19 cellular contexts compared by ENCODE assay signal in the genomic region with DNA sequence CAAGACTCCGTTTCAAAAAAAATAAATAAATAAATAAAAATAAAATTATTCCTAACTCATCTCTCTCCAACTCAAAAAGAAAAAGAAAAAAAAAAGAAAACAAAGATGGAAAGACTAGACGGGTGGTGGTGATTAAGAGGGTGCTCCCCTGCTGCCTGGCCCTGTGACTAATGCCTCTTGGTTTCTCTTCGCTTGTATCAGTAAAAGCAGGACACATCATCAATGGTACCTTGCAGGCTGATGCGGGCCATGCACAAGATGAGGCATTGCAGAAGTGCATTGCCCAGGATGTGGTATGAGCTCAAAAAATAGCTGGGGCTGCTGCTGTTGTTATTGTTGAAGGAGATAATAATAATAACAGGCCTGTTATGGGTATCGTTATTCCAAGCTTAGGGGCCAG. TPM values are rescaled to one million over a fixed set of nuclear protein-coding genes. Genes with fewer than 3 reads are reported as not detected.
DNase-seq lines count a peak whose midpoint lies in the region; ATAC-seq, FAIRE-seq and TF ChIP-seq lines count a peak whose summit lies in the region.
"Had no signal": no experiment of that assay in that cellular context is flagged by ENCODE, and none has a peak within 500 bp of the region (broad histone marks: within the 10 kb centered on the region; RNA-seq: fewer than 3 reads in every experiment).

No MANE protein-coding gene starts in this region.

- H3K79me2 ChIP-seq in SK-N-SH (ENCODE audit: insufficient read depth) (no peaks in the 10 kb centered on the region), HepG2 (ENCODE audit: insufficient read depth, low read length) (no peaks in the 10 kb centered on the region)
- H3K79me2 ChIP-seq: parathyroid adenoma had no signal

- H3K9me2 ChIP-seq in SK-N-SH, result no peaks in the 10 kb centered on the region

- no peak for TF ChIP-seq EP300 in SK-N-SH (IDR thresholded peaks at IDR 0.05; ENCODE audit: borderline replicate concordance in 1 of 2, low read depth in 1 of 2, low read length in 1 of 2)
- no peak for TF ChIP-seq EP300 in HepG2 (IDR thresholded peaks at IDR 0.05; ENCODE audit: low read depth in 2 of 2, low read length in 2 of 2)
- no peak for TF ChIP-seq EP300 in HepG2 (CRISPR knock-in tag; IDR thresholded peaks at IDR 0.05; ENCODE audit: borderline replicate concordance)

- TF ChIP-seq RAD21 in SK-N-SH (IDR thresholded peaks at IDR 0.05; ENCODE audit: low read length), result no peak
- TF ChIP-seq RAD21 in HepG2 (CRISPR knock-in tag; IDR thresholded peaks at IDR 0.05), result no peak

- H3K36me3 ChIP-seq in SK-N-SH (replicated peaks in 1 of 2; ENCODE audit: control insufficient read depth in 1 of 2, insufficient read depth in 2 of 2, low read length in 1 of 2), result no peaks in the 10 kb centered on the region
- H3K36me3 ChIP-seq in bronchial epithelial cell (ENCODE audit: control insufficient read depth, insufficient read depth, low read length), result no peaks in the 10 kb centered on the region
- no peaks in the 10 kb centered on the region for H3K36me3 ChIP-seq in HepG2 (replicated peaks in 1 of 2; ENCODE audit: control insufficient read depth in 1 of 2, insufficient read depth in 2 of 2, low read length in 2 of 2)
- H3K36me3 ChIP-seq: ascending aorta had no signal

- CTCF ChIA-PET in SK-N-SH (lab: Yijun Ruan, JAX) (interaction anchor here (1.4 kb wide), 1 partner anchor 19 kb away, joined by 3 read pairs; no protein-coding TSS in a partner anchor), HepG2 (lab: Yijun Ruan, JAX; ENCODE audit: low intra/inter-chr PET ratio, low total read pairs) (no interaction called here)

- BruUV-seq in HepG2 (replicated peaks; lab: Mats Ljungman, UMichigan), result no TSS peak

- H3K27ac ChIP-seq in SK-N-SH (ENCODE audit: low read depth in 2 of 2, low read length in 1 of 2) (no peak overlapping the region), HepG2 (ENCODE audit: extremely low read length, insufficient read depth, low read length) (no peak overlapping the region)
- H3K27ac ChIP-seq: ascending aorta, KMS-11, parathyroid adenoma had no signal

- in situ Hi-C loops in HepG2 (cut with HindIII; ENCODE audit: extremely low pct_ligation_motif_present, low pct_unique_long_range_greater_than_20kb), result loop anchor here (25.0 kb wide), 1 partner anchor 281 kb away; no protein-coding TSS in a partner anchor

- H2AFZ ChIP-seq in SK-N-SH (ENCODE audit: low read depth), result no peak overlapping the region
- H2AFZ ChIP-seq in HepG2 (ENCODE audit: low read length), result no peak overlapping the region
- H2AFZ ChIP-seq: parathyroid adenoma had no signal

- FAIRE-seq in bronchial epithelial cell (lab: Jason Lieb, UNC) (no peak), HepG2 (lab: Jason Lieb, UNC) (no peak)
- FAIRE-seq: urothelium cell line had no signal

- no peak for TF ChIP-seq POLR2A in HepG2 (IDR thresholded peaks at IDR 0.05; ENCODE audit: insufficient read depth in 1 of 2, low read depth in 2 of 2, low read length in 2 of 2)

- no peak overlapping the region for H3K9ac ChIP-seq in SK-N-SH
- H3K9ac ChIP-seq in HepG2 (ENCODE audit: insufficient read depth, low read depth, low read length), result no peak overlapping the region
- H3K9ac ChIP-seq: KMS-11, parathyroid adenoma had no signal

- H4K20me1 ChIP-seq in SK-N-SH (ENCODE audit: insufficient read depth) (no peaks in the 10 kb centered on the region), HepG2 (ENCODE audit: insufficient read depth, low read length) (no peaks in the 10 kb centered on the region)

- no peak overlapping the region for H3K4me2 ChIP-seq in SK-N-SH
- no peak overlapping the region for H3K4me2 ChIP-seq in HepG2 (ENCODE audit: low read depth, low read length)
- H3K4me2 ChIP-seq: KMS-11 had no signal

- no peaks in the 10 kb centered on the region for H3K4me1 ChIP-seq in SK-N-SH (ENCODE audit: control insufficient read depth in 1 of 2, insufficient read depth in 2 of 2, low read depth in 1 of 2, low read length in 1 of 2)
- no peaks in the 10 kb centered on the region for H3K4me1 ChIP-seq in HepG2 (ENCODE audit: insufficient read depth, low read length)
- H3K4me1 ChIP-seq: ascending aorta, parathyroid adenoma had no signal

- H3K9me3 ChIP-seq in SK-N-SH (no peaks in the 10 kb centered on the region), HepG2 (ENCODE audit: low read length) (peaks cover under 1% of the 10 kb centered on the region; the same call in 1 of the 2 replicates)
- H3K9me3 ChIP-seq: ascending aorta had no signal

- H3K27me3 ChIP-seq in SK-N-SH (ENCODE audit: insufficient read depth), result peaks cover 32% of the 10 kb centered on the region
- H3K27me3 ChIP-seq in bronchial epithelial cell (ENCODE audit: control insufficient read depth, insufficient read depth, low read length), result no peaks in the 10 kb centered on the region
- H3K27me3 ChIP-seq in HepG2 (ENCODE audit: control insufficient read depth in 1 of 2, insufficient read depth in 2 of 2, low read length in 2 of 2), result peaks cover 1 to 3% of the 10 kb centered on the region in 2 experiments; a peak in 3 of 5 replicates
- H3K27me3 ChIP-seq: ascending aorta had no signal

- ATAC-seq in SK-N-SH treated with all-trans-retinoic acid at 6 μM for 48 hours (peak; percentile 32; the same call in 2 of the 3 replicates), HepG2 (no peak)

- intact Hi-C loops in HepG2 (cut with micrococcal nuclease; ENCODE audit: unreplicated experiment), result no loop called here

- POLR2A ChIA-PET in SK-N-SH (lab: Yijun Ruan, JAX) (no interaction called here), HepG2 (lab: Yijun Ruan, JAX) (no interaction called here)

- 11% methylated on average over 5 of the region's 5 CpGs for WGBS in SK-N-SH (ENCODE audit: low lambda C conversion rate)
- 41% methylated on average over 5 of the region's 5 CpGs for WGBS in HepG2 (ENCODE audit: low lambda C conversion rate)

- DNase-seq in SK-N-SH (no peak), A172 (ENCODE audit: low spot score) (peak; percentile 78), M059J (ENCODE audit: low read depth) (peak; percentile 56), bronchial epithelial cell (ENCODE audit: low read depth) (peak; percentile 33), nucleus accumbens (lab: John Stamatoyannopoulos, UW) (no peak), CD1c-positive myeloid dendritic cell (ENCODE audit: extremely low spot score) (no peak), HepG2 (ENCODE audit: low spot score) (no peak)
- DNase-seq: 8988T; CD4-positive, alpha-beta T cell; cortex of kidney; DND-41; NCI-H1417 treated with DMSO at 0.1 percent for 48 hours; NCI-H2227 treated with DMSO at 0.1 percent for 48 hours; SHP77 had no signal

- TF ChIP-seq CTCF in SK-N-SH (IDR thresholded peaks at IDR 0.05) (no peak), bronchial epithelial cell (IDR thresholded peaks at IDR 0.05; ENCODE audit: insufficient read depth, low read length, severe bottlenecking) (no peak), HepG2 (CRISPR knock-in tag; IDR thresholded peaks at IDR 0.05) (no peak)

- H3K4me3 ChIP-seq in SK-N-SH (ENCODE audit: low read depth in 2 of 2, low read length in 1 of 2) (no peak overlapping the region), bronchial epithelial cell (ENCODE audit: low read depth, low read length) (no peak overlapping the region), HepG2 (replicated peaks in 1 of 3; ENCODE audit: insufficient read depth in 1 of 3, low read depth in 2 of 3, low read length in 3 of 3) (no peak overlapping the region)
- H3K4me3 ChIP-seq: ascending aorta had no signal

- no peaks in the 10 kb centered on the region for H3F3A ChIP-seq in SK-N-SH (replicated peaks; ENCODE audit: insufficient read depth)

RNA-seq across cellular contexts. Expression of gene ACER1, which starts 14.6 kb away (rescaled TPM):
- not detected in 2 replicates for polyA plus RNA-seq in SK-N-SH (2012; rRNA removed)
- not detected in 2 replicates for polyA plus RNA-seq in SK-N-SH (2012; cell fraction: cytosol; rRNA removed)
- 0.12 TPM in 1 of 2 replicates, not detected in the other for polyA plus RNA-seq in SK-N-SH (2012; cell fraction: nucleus; rRNA removed)
- not detected in 2 replicates for total RNA-seq in A172 (2014; rRNA removed; shearing (Covaris generic))
- not detected in 2 replicates for total RNA-seq in M059J (2014; rRNA removed; shearing (Covaris generic))
- total RNA-seq in bronchial epithelial cell, result not detected in 2 replicates
- not detected in 2 replicates for total RNA-seq in HepG2 (2016; rRNA removed; fragmentation: Illumina TruSeq; extraction: Trizol)
- not detected in 2 replicates for total RNA-seq in HepG2 (2016; cell fraction: cytosol; rRNA removed; fragmentation: Illumina TruSeq; extraction: Trizol; ENCODE audit: low read depth)
- not detected in 2 replicates for total RNA-seq in HepG2 (2016; cell fraction: insoluble cytoplasmic fraction; rRNA removed; fragmentation: Illumina TruSeq; extraction: Trizol)
- total RNA-seq in HepG2 (2016; cell fraction: membrane; rRNA removed; fragmentation: Illumina TruSeq; extraction: Trizol), result not detected in 2 replicates
- not detected in 2 replicates for total RNA-seq in HepG2 (2016; cell fraction: nucleus; rRNA removed; fragmentation: Illumina TruSeq; extraction: Trizol)
- not detected in 2 replicates for polyA plus RNA-seq in HepG2 (2011; rRNA removed)
- not detected in 2 replicates for polyA plus RNA-seq in HepG2 (2011; cell fraction: cytosol; rRNA removed)
- not detected in 2 replicates for polyA plus RNA-seq in HepG2 (2011; cell fraction: nucleus; rRNA removed)
- polyA plus RNA-seq in HepG2 (2012), result not detected in 2 replicates
- polyA plus RNA-seq in HepG2 (2016; cell fraction: cytosol; fragmentation: Illumina TruSeq; extraction: Trizol; ENCODE audit: low read depth), result not detected in 2 replicates
- not detected in 2 replicates for polyA plus RNA-seq in HepG2 (2016; cell fraction: insoluble cytoplasmic fraction; fragmentation: Illumina TruSeq; extraction: Trizol; ENCODE audit: low read depth)
- polyA plus RNA-seq in HepG2 (2016; cell fraction: membrane; fragmentation: Illumina TruSeq; extraction: Trizol; ENCODE audit: low read depth), result not detected in 2 replicates
- not detected in 2 replicates for polyA plus RNA-seq in HepG2 (2016; cell fraction: nucleus; fragmentation: Illumina TruSeq; extraction: Trizol; ENCODE audit: insufficient read depth, low read depth)
- polyA minus RNA-seq in HepG2 (2011; rRNA and poly(A)+ RNA removed; ENCODE audit: low replicate concordance), result not detected in 2 replicates
- polyA minus RNA-seq in HepG2 (2011; cell fraction: cytosol; rRNA and poly(A)+ RNA removed), result not detected in 2 replicates
- polyA minus RNA-seq in HepG2 (2011; cell fraction: nucleus; rRNA and poly(A)+ RNA removed), result not detected in 2 replicates
- total RNA-seq: ascending aorta had no signal

RNA-seq across cellular contexts. Expression of gene MLLT1, which starts 39.0 kb away (rescaled TPM):
- polyA plus RNA-seq in SK-N-SH (2012; rRNA removed) (12.7 and 19.0 TPM in 2 replicates), HepG2 (2011; rRNA removed) (11.7 and 12.7 TPM in 2 replicates)
- polyA plus RNA-seq in SK-N-SH (2012; cell fraction: cytosol; rRNA removed), result 7.9 and 13.5 TPM in 2 replicates
- 31.0 and 38.9 TPM in 2 replicates for polyA plus RNA-seq in SK-N-SH (2012; cell fraction: nucleus; rRNA removed)
- 14.4 and 16.1 TPM in 2 replicates for total RNA-seq in A172 (2014; rRNA removed; shearing (Covaris generic))
- total RNA-seq in M059J (2014; rRNA removed; shearing (Covaris generic)), result 15.2 and 22.6 TPM in 2 replicates
- total RNA-seq in bronchial epithelial cell (2.6 and 2.9 TPM in 2 replicates), HepG2 (2016; rRNA removed; fragmentation: Illumina TruSeq; extraction: Trizol) (11.6 and 12.2 TPM in 2 replicates)
- total RNA-seq in HepG2 (2016; cell fraction: cytosol; rRNA removed; fragmentation: Illumina TruSeq; extraction: Trizol; ENCODE audit: low read depth), result 8.6 and 9.6 TPM in 2 replicates
- 9.5 and 12.5 TPM in 2 replicates for total RNA-seq in HepG2 (2016; cell fraction: insoluble cytoplasmic fraction; rRNA removed; fragmentation: Illumina TruSeq; extraction: Trizol)
- 12.7 and 15.3 TPM in 2 replicates for total RNA-seq in HepG2 (2016; cell fraction: membrane; rRNA removed; fragmentation: Illumina TruSeq; extraction: Trizol)
- 8.8 and 10.0 TPM in 2 replicates for total RNA-seq in HepG2 (2016; cell fraction: nucleus; rRNA removed; fragmentation: Illumina TruSeq; extraction: Trizol)
- 7.4 and 11.8 TPM in 2 replicates for polyA plus RNA-seq in HepG2 (2011; cell fraction: cytosol; rRNA removed)
- 27.2 and 40.6 TPM in 2 replicates for polyA plus RNA-seq in HepG2 (2011; cell fraction: nucleus; rRNA removed)
- 11.3 and 13.5 TPM in 2 replicates for polyA plus RNA-seq in HepG2 (2012)
- polyA plus RNA-seq in HepG2 (2016; cell fraction: cytosol; fragmentation: Illumina TruSeq; extraction: Trizol; ENCODE audit: low read depth), result 4.7 and 6.0 TPM in 2 replicates
- 21.6 and 27.3 TPM in 2 replicates for polyA plus RNA-seq in HepG2 (2016; cell fraction: insoluble cytoplasmic fraction; fragmentation: Illumina TruSeq; extraction: Trizol; ENCODE audit: low read depth)
- polyA plus RNA-seq in HepG2 (2016; cell fraction: membrane; fragmentation: Illumina TruSeq; extraction: Trizol; ENCODE audit: low read depth), result 15.1 and 15.5 TPM in 2 replicates
- 29.9 and 38.7 TPM in 2 replicates for polyA plus RNA-seq in HepG2 (2016; cell fraction: nucleus; fragmentation: Illumina TruSeq; extraction: Trizol; ENCODE audit: insufficient read depth, low read depth)
- polyA minus RNA-seq in HepG2 (2011; rRNA and poly(A)+ RNA removed; ENCODE audit: low replicate concordance), result 22.8 and 26.1 TPM in 2 replicates
- polyA minus RNA-seq in HepG2 (2011; cell fraction: cytosol; rRNA and poly(A)+ RNA removed), result 20.7 and 22.7 TPM in 2 replicates
- 5.4 and 5.6 TPM in 2 replicates for polyA minus RNA-seq in HepG2 (2011; cell fraction: nucleus; rRNA and poly(A)+ RNA removed)

RNA-seq across cellular contexts. Expression of gene CLPP, which starts 42.6 kb away (rescaled TPM):
- polyA plus RNA-seq in SK-N-SH (2012; rRNA removed) (89.7 and 136 TPM in 2 replicates), HepG2 (2011; rRNA removed) (68.4 and 72.3 TPM in 2 replicates)
- 51.3 and 80.7 TPM in 2 replicates for polyA plus RNA-seq in SK-N-SH (2012; cell fraction: cytosol; rRNA removed)
- 60.4 and 103 TPM in 2 replicates for polyA plus RNA-seq in SK-N-SH (2012; cell fraction: nucleus; rRNA removed)
- total RNA-seq in A172 (2014; rRNA removed; shearing (Covaris generic)), result 111 and 113 TPM in 2 replicates
- 114 and 148 TPM in 2 replicates for total RNA-seq in M059J (2014; rRNA removed; shearing (Covaris generic))
- total RNA-seq in bronchial epithelial cell (43.1 and 49.8 TPM in 2 replicates), HepG2 (2016; rRNA removed; fragmentation: Illumina TruSeq; extraction: Trizol) (45.3 and 46.6 TPM in 2 replicates)
- 152 and 166 TPM in 2 replicates for total RNA-seq in HepG2 (2016; cell fraction: cytosol; rRNA removed; fragmentation: Illumina TruSeq; extraction: Trizol; ENCODE audit: low read depth)
- 32.9 and 56.9 TPM in 2 replicates for total RNA-seq in HepG2 (2016; cell fraction: insoluble cytoplasmic fraction; rRNA removed; fragmentation: Illumina TruSeq; extraction: Trizol)
- 107 and 109 TPM in 2 replicates for total RNA-seq in HepG2 (2016; cell fraction: membrane; rRNA removed; fragmentation: Illumina TruSeq; extraction: Trizol)
- 20.2 and 28.2 TPM in 2 replicates for total RNA-seq in HepG2 (2016; cell fraction: nucleus; rRNA removed; fragmentation: Illumina TruSeq; extraction: Trizol)
- 91.9 and 175 TPM in 2 replicates for polyA plus RNA-seq in HepG2 (2011; cell fraction: cytosol; rRNA removed)
- polyA plus RNA-seq in HepG2 (2011; cell fraction: nucleus; rRNA removed), result 80.6 and 81.0 TPM in 2 replicates
- 42.1 and 53.9 TPM in 2 replicates for polyA plus RNA-seq in HepG2 (2012)
- 192 and 215 TPM in 2 replicates for polyA plus RNA-seq in HepG2 (2016; cell fraction: cytosol; fragmentation: Illumina TruSeq; extraction: Trizol; ENCODE audit: low read depth)
- polyA plus RNA-seq in HepG2 (2016; cell fraction: insoluble cytoplasmic fraction; fragmentation: Illumina TruSeq; extraction: Trizol; ENCODE audit: low read depth), result 50.0 and 71.7 TPM in 2 replicates
- polyA plus RNA-seq in HepG2 (2016; cell fraction: membrane; fragmentation: Illumina TruSeq; extraction: Trizol; ENCODE audit: low read depth), result 128 TPM in 2 replicates
- 47.5 and 49.3 TPM in 2 replicates for polyA plus RNA-seq in HepG2 (2016; cell fraction: nucleus; fragmentation: Illumina TruSeq; extraction: Trizol; ENCODE audit: insufficient read depth, low read depth)
- 74.2 and 90.7 TPM in 2 replicates for polyA minus RNA-seq in HepG2 (2011; rRNA and poly(A)+ RNA removed; ENCODE audit: low replicate concordance)
- polyA minus RNA-seq in HepG2 (2011; cell fraction: cytosol; rRNA and poly(A)+ RNA removed), result 19.5 and 26.8 TPM in 2 replicates
- 6.1 and 7.1 TPM in 2 replicates for polyA minus RNA-seq in HepG2 (2011; cell fraction: nucleus; rRNA and poly(A)+ RNA removed)

RNA-seq across cellular contexts. Expression of gene ALKBH7, which starts 53.8 kb away (rescaled TPM):
- polyA plus RNA-seq in SK-N-SH (2012; rRNA removed), result 37.2 and 46.0 TPM in 2 replicates
- polyA plus RNA-seq in SK-N-SH (2012; cell fraction: cytosol; rRNA removed), result 21.9 and 32.6 TPM in 2 replicates
- 34.3 and 47.4 TPM in 2 replicates for polyA plus RNA-seq in SK-N-SH (2012; cell fraction: nucleus; rRNA removed)
- 63.5 and 66.2 TPM in 2 replicates for total RNA-seq in A172 (2014; rRNA removed; shearing (Covaris generic))
- 65.4 and 72.6 TPM in 2 replicates for total RNA-seq in M059J (2014; rRNA removed; shearing (Covaris generic))
- total RNA-seq in bronchial epithelial cell, result 22.0 and 23.7 TPM in 2 replicates
- total RNA-seq in HepG2 (2016; rRNA removed; fragmentation: Illumina TruSeq; extraction: Trizol), result 45.9 and 48.3 TPM in 2 replicates
- total RNA-seq in HepG2 (2016; cell fraction: cytosol; rRNA removed; fragmentation: Illumina TruSeq; extraction: Trizol; ENCODE audit: low read depth), result 30.9 and 31.3 TPM in 2 replicates
- total RNA-seq in HepG2 (2016; cell fraction: insoluble cytoplasmic fraction; rRNA removed; fragmentation: Illumina TruSeq; extraction: Trizol), result 51.6 and 55.7 TPM in 2 replicates
- 41.9 and 45.4 TPM in 2 replicates for total RNA-seq in HepG2 (2016; cell fraction: membrane; rRNA removed; fragmentation: Illumina TruSeq; extraction: Trizol)
- total RNA-seq in HepG2 (2016; cell fraction: nucleus; rRNA removed; fragmentation: Illumina TruSeq; extraction: Trizol), result 18.3 and 18.4 TPM in 2 replicates
- 29.6 and 36.8 TPM in 2 replicates for polyA plus RNA-seq in HepG2 (2011; rRNA removed)
- 29.3 and 56.9 TPM in 2 replicates for polyA plus RNA-seq in HepG2 (2011; cell fraction: cytosol; rRNA removed)
- polyA plus RNA-seq in HepG2 (2011; cell fraction: nucleus; rRNA removed), result 20.4 and 21.6 TPM in 2 replicates
- polyA plus RNA-seq in HepG2 (2012), result 21.7 and 27.2 TPM in 2 replicates
- polyA plus RNA-seq in HepG2 (2016; cell fraction: cytosol; fragmentation: Illumina TruSeq; extraction: Trizol; ENCODE audit: low read depth), result 24.1 and 27.0 TPM in 2 replicates
- polyA plus RNA-seq in HepG2 (2016; cell fraction: insoluble cytoplasmic fraction; fragmentation: Illumina TruSeq; extraction: Trizol; ENCODE audit: low read depth), result 36.2 and 37.8 TPM in 2 replicates
- 30.0 and 31.3 TPM in 2 replicates for polyA plus RNA-seq in HepG2 (2016; cell fraction: membrane; fragmentation: Illumina TruSeq; extraction: Trizol; ENCODE audit: low read depth)
- 23.5 and 29.2 TPM in 2 replicates for polyA plus RNA-seq in HepG2 (2016; cell fraction: nucleus; fragmentation: Illumina TruSeq; extraction: Trizol; ENCODE audit: insufficient read depth, low read depth)
- 6.0 and 18.9 TPM in 2 replicates for polyA minus RNA-seq in HepG2 (2011; rRNA and poly(A)+ RNA removed; ENCODE audit: low replicate concordance)
- 11.2 and 13.7 TPM in 2 replicates for polyA minus RNA-seq in HepG2 (2011; cell fraction: cytosol; rRNA and poly(A)+ RNA removed)
- 3.2 and 4.4 TPM in 2 replicates for polyA minus RNA-seq in HepG2 (2011; cell fraction: nucleus; rRNA and poly(A)+ RNA removed)

RNA-seq across cellular contexts. Expression of gene PSPN, which starts 57.0 kb away (rescaled TPM):
- polyA plus RNA-seq in SK-N-SH (2012; rRNA removed) (0.41 and 0.59 TPM in 2 replicates), HepG2 (2011; rRNA removed) (0.69 and 0.98 TPM in 2 replicates)
- polyA plus RNA-seq in SK-N-SH (2012; cell fraction: cytosol; rRNA removed), result 0.32 and 0.38 TPM in 2 replicates
- polyA plus RNA-seq in SK-N-SH (2012; cell fraction: nucleus; rRNA removed), result 0.74 and 0.88 TPM in 2 replicates
- 1.8 and 2.3 TPM in 2 replicates for total RNA-seq in A172 (2014; rRNA removed; shearing (Covaris generic))
- total RNA-seq in M059J (2014; rRNA removed; shearing (Covaris generic)), result 1.2 and 1.3 TPM in 2 replicates
- total RNA-seq in bronchial epithelial cell (0.26 and 0.51 TPM in 2 replicates), HepG2 (2016; rRNA removed; fragmentation: Illumina TruSeq; extraction: Trizol) (0.95 and 1.1 TPM in 2 replicates)
- 0.18 and 0.20 TPM in 2 replicates for total RNA-seq in HepG2 (2016; cell fraction: cytosol; rRNA removed; fragmentation: Illumina TruSeq; extraction: Trizol; ENCODE audit: low read depth)
- total RNA-seq in HepG2 (2016; cell fraction: insoluble cytoplasmic fraction; rRNA removed; fragmentation: Illumina TruSeq; extraction: Trizol), result 1.1 TPM in 2 replicates
- 0.48 and 0.65 TPM in 2 replicates for total RNA-seq in HepG2 (2016; cell fraction: membrane; rRNA removed; fragmentation: Illumina TruSeq; extraction: Trizol)
- 0.72 and 0.84 TPM in 2 replicates for total RNA-seq in HepG2 (2016; cell fraction: nucleus; rRNA removed; fragmentation: Illumina TruSeq; extraction: Trizol)
- 0.68 and 0.69 TPM in 2 replicates for polyA plus RNA-seq in HepG2 (2011; cell fraction: cytosol; rRNA removed)
- polyA plus RNA-seq in HepG2 (2011; cell fraction: nucleus; rRNA removed), result 2.0 and 2.1 TPM in 2 replicates
- polyA plus RNA-seq in HepG2 (2012), result 0.44 and 0.88 TPM in 2 replicates
- polyA plus RNA-seq in HepG2 (2016; cell fraction: cytosol; fragmentation: Illumina TruSeq; extraction: Trizol; ENCODE audit: low read depth), result 0.12 TPM in 2 replicates
- polyA plus RNA-seq in HepG2 (2016; cell fraction: insoluble cytoplasmic fraction; fragmentation: Illumina TruSeq; extraction: Trizol; ENCODE audit: low read depth), result 1.1 and 1.8 TPM in 2 replicates
- polyA plus RNA-seq in HepG2 (2016; cell fraction: membrane; fragmentation: Illumina TruSeq; extraction: Trizol; ENCODE audit: low read depth), result 0.45 TPM in 2 replicates
- polyA plus RNA-seq in HepG2 (2016; cell fraction: nucleus; fragmentation: Illumina TruSeq; extraction: Trizol; ENCODE audit: insufficient read depth, low read depth), result 2.0 TPM in 2 replicates
- polyA minus RNA-seq in HepG2 (2011; rRNA and poly(A)+ RNA removed; ENCODE audit: low replicate concordance), result 2.0 and 2.9 TPM in 2 replicates
- polyA minus RNA-seq in HepG2 (2011; cell fraction: cytosol; rRNA and poly(A)+ RNA removed), result 1.3 and 1.8 TPM in 2 replicates
- 1.2 and 1.3 TPM in 2 replicates for polyA minus RNA-seq in HepG2 (2011; cell fraction: nucleus; rRNA and poly(A)+ RNA removed)
- total RNA-seq: ascending aorta had no signal

Comparison
In these comparisons a context has a peak if more than half of its experiments do, and no peak if none do; other contexts are left out.
1. DNase-seq: peak in A172 (single experiment), M059J (single experiment) and bronchial epithelial cell (single experiment); none in SK-N-SH (single experiment), nucleus accumbens (0 of 56), CD1c-positive myeloid dendritic cell (single experiment) and HepG2 (single experiment).